In the genomic region with DNA sequence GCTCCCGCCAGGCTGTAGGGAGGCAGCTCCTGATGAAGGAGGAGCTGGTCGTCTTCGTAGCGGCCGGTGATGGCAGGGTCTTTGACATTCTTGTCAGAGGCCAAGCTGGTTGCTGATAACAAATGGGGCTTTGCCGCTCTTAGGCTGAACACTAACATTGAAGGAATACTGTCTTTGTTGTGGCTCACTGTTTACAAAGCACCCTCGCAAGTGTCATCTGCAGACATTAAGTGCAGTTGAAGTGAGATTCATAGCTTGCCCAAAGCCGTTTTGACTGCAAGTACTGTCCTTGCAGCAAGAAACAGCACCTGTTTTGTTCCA, we compare ENCODE assay signal across 8 cellular contexts. TPM values are rescaled to one million over a fixed set of nuclear protein-coding genes. Genes with fewer than 3 reads are reported as not detected.
DNase-seq lines count a peak whose midpoint lies in the region; ATAC-seq and TF ChIP-seq lines count a peak whose summit lies in the region.

No MANE protein-coding gene starts in this region.

- no peaks in the 10 kb centered on the region for H3K9me3 ChIP-seq in neutrophil

- H3K36me3 ChIP-seq in neutrophil: peaks cover 11% of the 10 kb centered on the region

- intact Hi-C loops in sciatic nerve (cut with DNase I): no loop called here

- H3K36me3 Mint-ChIP-seq in endothelial cell (ENCODE audit: low read depth, unreplicated experiment): peaks cover 6% of the 10 kb centered on the region

- H3K4me3 Mint-ChIP-seq in endothelial cell (ENCODE audit: unreplicated experiment): peak overlapping the region; percentile 97

- no peaks in the 10 kb centered on the region for H3K9me3 Mint-ChIP-seq in endothelial cell (ENCODE audit: unreplicated experiment)

- peaks cover 8% of the 10 kb centered on the region for H3K27me3 Mint-ChIP-seq in endothelial cell (ENCODE audit: unreplicated experiment)

- peaks cover 13% of the 10 kb centered on the region for H3K4me1 Mint-ChIP-seq in endothelial cell (ENCODE audit: unreplicated experiment)

- peaks cover 18 to 24% of the 10 kb centered on the region in 2 experiments for H3K4me1 ChIP-seq in neutrophil (ENCODE audit: control insufficient read depth in 1 of 2, insufficient read depth in 1 of 2, low read depth in 1 of 2, low read length in 1 of 2)

- DNase-seq in NCI-H774 (lab: John Stamatoyannopoulos, UW) (peak; percentile 63), endothelial cell (ENCODE audit: low spot score) (no peak), OCI-M1 (lab: John Stamatoyannopoulos, UW) (no peak), sciatic nerve (ENCODE audit: low spot score) (no peak)
- no peak for DNase-seq in activated CD4-positive, alpha-beta T cell treated with anti-CD3 and anti-CD28 coated beads for 1 hour

- no peaks in the 10 kb centered on the region for H3K27me3 ChIP-seq in neutrophil

- no peak for ATAC-seq in GM21576 (IDR thresholded peaks at IDR 0.05; ENCODE audit: unreplicated experiment)
- no peak for ATAC-seq in sciatic nerve

- TF ChIP-seq CTCF in GM12875 (IDR thresholded peaks at IDR 0.05; ENCODE audit: borderline replicate concordance, insufficient read depth, low read depth, low read length) (no peak), endothelial cell (IDR thresholded peaks at IDR 0.05; ENCODE audit: unreplicated experiment) (no peak), neutrophil (IDR thresholded peaks at IDR 0.05) (no peak)

- peak overlapping the region; percentile 97 for H3K27ac ChIP-seq in neutrophil

- peak overlapping the region; percentile 95 for H3K27ac Mint-ChIP-seq in endothelial cell (ENCODE audit: unreplicated experiment)

- H3K4me3 ChIP-seq in GM12875 (ENCODE audit: low read depth, low read length) (peak overlapping the region; percentile 93), neutrophil (ENCODE audit: low read depth in 1 of 2, low read length in 1 of 2) (peak overlapping the region; percentile 88 to 95)

RNA-seq across cellular contexts. Expression of a gene that starts 0.5 kb away (rescaled TPM):
- total RNA-seq in endothelial cell (ENCODE audit: unreplicated experiment) (34.0 TPM), sciatic nerve (56.4 TPM)

RNA-seq across cellular contexts. Expression of a gene that starts 34.2 kb away (rescaled TPM):
- total RNA-seq in endothelial cell (ENCODE audit: unreplicated experiment): 2.5 TPM
- total RNA-seq in sciatic nerve: 0.27 TPM
